ENCODE assay signal across 8 cellular contexts in the genomic region with DNA sequence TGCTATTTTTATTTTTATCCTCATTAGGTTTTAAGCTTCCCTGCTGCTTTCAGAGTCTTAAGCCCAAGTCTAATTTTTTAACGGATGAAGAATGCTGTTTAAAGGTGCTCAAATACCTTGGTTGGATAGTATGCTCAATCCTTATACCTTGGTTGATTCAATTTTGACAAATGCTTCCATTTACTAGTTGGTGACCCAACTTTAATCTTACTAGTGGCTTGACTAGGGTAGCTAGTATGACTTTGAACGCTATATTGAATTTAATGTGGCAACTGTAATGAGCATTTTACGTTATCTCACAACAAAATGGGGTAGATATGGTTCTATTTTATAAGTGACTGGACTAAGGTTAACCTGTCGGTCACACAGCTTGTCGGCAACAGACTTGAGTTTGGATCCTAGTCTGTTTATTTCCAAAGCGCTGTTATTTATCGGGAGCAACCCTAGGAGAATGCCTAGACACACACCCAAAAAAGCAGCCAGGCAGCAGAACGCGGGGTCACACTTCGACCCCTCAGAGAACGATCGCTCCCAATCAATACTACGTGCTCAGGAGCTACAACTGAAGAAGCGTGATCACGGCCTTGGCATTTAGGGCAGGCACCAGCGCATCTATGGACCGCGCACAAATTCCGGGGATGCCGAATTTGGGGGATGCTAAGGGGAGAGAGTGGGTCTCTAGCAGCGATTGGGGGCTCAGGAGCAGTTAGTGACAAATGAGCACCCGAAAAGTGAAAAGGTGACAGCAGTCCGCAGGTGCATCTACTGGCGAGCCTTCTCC. TPM values are rescaled to one million over a fixed set of nuclear protein-coding genes. Genes with fewer than 3 reads are reported as not detected.
DNase-seq lines count a peak whose midpoint lies in the region; ATAC-seq lines count a peak whose summit lies in the region.

No MANE protein-coding gene starts in this region.

- H3K27ac Mint-ChIP-seq in T-cell: peak overlapping the region; percentile 68 to 69

- no CpG with 5 or more reads among the region's 24 CpGs for WGBS in iPS DF 6.9 (ENCODE audit: insufficient coverage, insufficient read length)

- ATAC-seq in GM21529 (IDR thresholded peaks at IDR 0.05; ENCODE audit: unreplicated experiment): peak; percentile 2
- ATAC-seq in T-cell (replicated peaks in 1 of 4): peak in 3 of 4 experiments; percentile 0 to 10 (median 3)
- ATAC-seq in GM19324 (IDR thresholded peaks at IDR 0.05; ENCODE audit: low FRiP score, unreplicated experiment): no peak
- ATAC-seq in activated CD4-positive, CD25-positive, alpha-beta regulatory T cell treated with anti-CD3 and anti-CD28 coated beads, Interleukin-2, amount 50 U/mL, for 24 hours: no peak

- H3K27ac ChIP-seq in iPS DF 6.9 (ENCODE audit: low read length) (no peak overlapping the region), stomach smooth muscle (ENCODE audit: low read length) (peak overlapping the region; percentile 69)

- peaks cover 1% of the 10 kb centered on the region; the same call in 1 of the 2 replicates for H3K27me3 ChIP-seq in iPS DF 6.9 (ENCODE audit: control insufficient read depth, insufficient read depth, low read length)
- H3K27me3 ChIP-seq in stomach smooth muscle (ENCODE audit: control insufficient read depth in 1 of 2, insufficient read depth in 2 of 2, low read length in 2 of 2): no peaks in the 10 kb centered on the region

- peaks cover 25 to 41% (median 29%) of the 10 kb centered on the region in 3 donors for H3K4me1 Mint-ChIP-seq in T-cell

- H3K4me3 ChIP-seq in iPS DF 6.9 (ENCODE audit: low read length): peak overlapping the region; percentile 75; the same call in 1 of the 2 replicates
- peak overlapping the region; percentile 83 to 89 for H3K4me3 ChIP-seq in stomach smooth muscle (ENCODE audit: low read length in 2 of 2)

- H3K9ac ChIP-seq in stomach smooth muscle (ENCODE audit: low read length in 2 of 2): peak overlapping the region; percentile 79

- H3K36me3 Mint-ChIP-seq in T-cell: peaks cover 16% of the 10 kb centered on the region

- POLR2A ChIA-PET in T-cell (lab: Charles Lee): no interaction called here

- H3K9me3 ChIP-seq in iPS DF 6.9 (ENCODE audit: control insufficient read depth, insufficient read depth, low read length) (no peaks in the 10 kb centered on the region), stomach smooth muscle (ENCODE audit: control insufficient read depth in 2 of 2, low read length in 2 of 2) (no peaks in the 10 kb centered on the region)

- H3K4me3 Mint-ChIP-seq in T-cell: peak overlapping the region; percentile 81 to 89 (median 84)

- H3K4me1 ChIP-seq in iPS DF 6.9 (ENCODE audit: control insufficient read depth, insufficient read depth, low read length) (0 out of 2 replicates have a peak, but pooled peaks cover 2% of the 10 kb centered on the region), stomach smooth muscle (ENCODE audit: control insufficient read depth, insufficient read depth, low read length) (peaks cover 18% of the 10 kb centered on the region)

- peak; percentile 6 for DNase-seq in Ammon's horn (ENCODE audit: low spot score)
- DNase-seq in T-cell: peak in 1 of 34 experiments; percentile 5
- no peak for DNase-seq in iPS DF 6.9 (ENCODE audit: low read depth, low spot score)
- DNase-seq in putamen (ENCODE audit: low spot score): no peak

- CTCF ChIA-PET in T-cell (lab: Charles Lee): interaction anchor here (1.1 to 1.5 kb wide), 3 partner anchors 19 to 27 kb away, joined by 3 to 6 read pairs (median 3); no protein-coding TSS in a partner anchor

- no peaks in the 10 kb centered on the region for H3K27me3 Mint-ChIP-seq in T-cell

- H3K36me3 ChIP-seq in iPS DF 6.9 (ENCODE audit: control insufficient read depth, insufficient read depth, low read length): no peaks in the 10 kb centered on the region
- H3K36me3 ChIP-seq in stomach smooth muscle (ENCODE audit: control insufficient read depth in 2 of 2, insufficient read depth in 2 of 2, low read length in 2 of 2): peaks cover 0 to 4% of the 10 kb centered on the region in 2 donors

- peaks cover 0 to 10% (median 2%) of the 10 kb centered on the region in 3 donors for H3K9me3 Mint-ChIP-seq in T-cell

RNA-seq across cellular contexts. Expression of a gene that starts 0.6 kb away (rescaled TPM):
- 10 to 100 TPM in 4 of 5 donors, 1 to 10 TPM in 1; 4.8 to 15.2 (median 11.7) TPM for total RNA-seq in T-cell

RNA-seq across cellular contexts. Expression of a gene that starts 4.8 kb away (rescaled TPM):
- total RNA-seq in T-cell: 1 to 10 TPM in 3 of 5 donors, under 1 TPM in 2; 0.50 to 1.5 (median 1.4) TPM

Comparison
In these comparisons a context has a peak if more than half of its experiments do, and no peak if none do; other contexts are left out.
1. ATAC-seq: peak in GM21529 (single experiment) and T-cell (3 of 4); none in GM19324 (single experiment) and activated CD4-positive, CD25-positive, alpha-beta regulatory T cell treated with anti-CD3 and anti-CD28 coated beads, Interleukin-2, amount 50 U/mL, for 24 hours (0 of 2).